In the genomic region with DNA sequence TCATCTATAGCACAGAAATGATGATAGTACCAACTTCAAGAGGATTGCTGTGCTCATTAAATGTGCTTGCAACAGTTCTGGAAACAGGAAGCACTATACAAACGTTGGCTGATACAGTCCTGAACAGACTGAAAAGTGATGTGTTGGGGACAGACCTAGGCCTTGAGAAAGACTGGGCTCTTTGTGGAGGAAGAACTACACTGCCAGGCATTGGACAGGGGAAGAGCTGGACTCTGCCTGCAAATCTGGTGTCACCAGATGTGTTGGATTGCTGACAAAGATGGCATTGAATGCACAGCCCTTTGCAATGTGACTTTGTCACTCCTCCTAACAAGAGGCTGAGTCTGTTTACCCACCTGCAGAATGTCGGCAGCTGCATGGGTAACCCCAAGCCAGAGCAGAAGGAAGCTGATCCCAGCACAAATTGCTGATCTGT, we compare ENCODE assay signal across 1 cellular context.
TF ChIP-seq lines count a peak whose summit lies in the region.

No MANE protein-coding gene starts in this region.

TF ChIP-seq in HepG2, 621 proteins besides CTCF, POLR2A, EP300 and RAD21 (continued from another document):
- TF ChIP-seq, protein P1, sequence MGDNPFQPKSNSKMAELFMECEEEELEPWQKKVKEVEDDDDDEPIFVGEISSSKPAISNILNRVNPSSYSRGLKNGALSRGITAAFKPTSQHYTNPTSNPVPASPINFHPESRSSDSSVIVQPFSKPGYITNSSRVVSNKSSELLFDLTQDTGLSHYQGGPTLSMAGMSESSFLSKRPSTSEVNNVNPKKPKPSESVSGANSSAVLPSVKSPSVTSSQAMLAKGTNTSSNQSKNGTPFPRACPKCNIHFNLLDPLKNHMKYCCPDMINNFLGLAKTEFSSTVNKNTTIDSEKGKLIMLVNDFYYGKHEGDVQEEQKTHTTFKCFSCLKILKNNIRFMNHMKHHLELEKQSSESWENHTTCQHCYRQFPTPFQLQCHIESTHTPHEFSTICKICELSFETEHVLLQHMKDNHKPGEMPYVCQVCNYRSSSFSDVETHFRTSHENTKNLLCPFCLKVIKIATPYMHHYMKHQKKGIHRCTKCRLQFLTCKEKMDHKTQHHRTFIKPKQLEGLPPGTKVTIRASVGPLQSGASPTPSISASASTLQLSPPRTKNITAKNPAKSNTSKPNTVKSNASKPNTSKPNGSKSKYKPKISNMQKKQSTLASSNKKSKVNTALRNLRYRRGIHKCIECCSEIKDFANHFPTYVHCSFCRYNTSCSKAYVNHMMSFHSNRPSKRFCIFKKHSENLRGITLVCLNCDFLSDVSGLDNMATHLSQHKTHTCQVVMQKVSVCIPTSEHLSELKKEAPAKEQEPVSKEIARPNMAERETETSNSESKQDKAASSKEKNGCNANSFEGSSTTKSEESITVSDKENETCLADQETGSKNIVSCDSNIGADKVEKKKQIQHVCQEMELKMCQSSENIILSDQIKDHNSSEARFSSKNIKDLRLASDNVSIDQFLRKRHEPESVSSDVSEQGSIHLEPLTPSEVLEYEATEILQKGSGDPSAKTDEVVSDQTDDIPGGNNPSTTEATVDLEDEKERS (CRISPR knock-in tag; IDR thresholded peaks at IDR 0.05), result no peak
- TF ChIP-seq, protein P2, sequence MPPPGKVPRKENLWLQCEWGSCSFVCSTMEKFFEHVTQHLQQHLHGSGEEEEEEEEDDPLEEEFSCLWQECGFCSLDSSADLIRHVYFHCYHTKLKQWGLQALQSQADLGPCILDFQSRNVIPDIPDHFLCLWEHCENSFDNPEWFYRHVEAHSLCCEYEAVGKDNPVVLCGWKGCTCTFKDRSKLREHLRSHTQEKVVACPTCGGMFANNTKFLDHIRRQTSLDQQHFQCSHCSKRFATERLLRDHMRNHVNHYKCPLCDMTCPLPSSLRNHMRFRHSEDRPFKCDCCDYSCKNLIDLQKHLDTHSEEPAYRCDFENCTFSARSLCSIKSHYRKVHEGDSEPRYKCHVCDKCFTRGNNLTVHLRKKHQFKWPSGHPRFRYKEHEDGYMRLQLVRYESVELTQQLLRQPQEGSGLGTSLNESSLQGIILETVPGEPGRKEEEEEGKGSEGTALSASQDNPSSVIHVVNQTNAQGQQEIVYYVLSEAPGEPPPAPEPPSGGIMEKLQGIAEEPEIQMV (CRISPR knock-in tag; IDR thresholded peaks at IDR 0.05; ENCODE audit: low read depth), result 0 out of 2 replicates have a peak, but pooled peaks have one; percentile 53
- TF ChIP-seq, protein P3, sequence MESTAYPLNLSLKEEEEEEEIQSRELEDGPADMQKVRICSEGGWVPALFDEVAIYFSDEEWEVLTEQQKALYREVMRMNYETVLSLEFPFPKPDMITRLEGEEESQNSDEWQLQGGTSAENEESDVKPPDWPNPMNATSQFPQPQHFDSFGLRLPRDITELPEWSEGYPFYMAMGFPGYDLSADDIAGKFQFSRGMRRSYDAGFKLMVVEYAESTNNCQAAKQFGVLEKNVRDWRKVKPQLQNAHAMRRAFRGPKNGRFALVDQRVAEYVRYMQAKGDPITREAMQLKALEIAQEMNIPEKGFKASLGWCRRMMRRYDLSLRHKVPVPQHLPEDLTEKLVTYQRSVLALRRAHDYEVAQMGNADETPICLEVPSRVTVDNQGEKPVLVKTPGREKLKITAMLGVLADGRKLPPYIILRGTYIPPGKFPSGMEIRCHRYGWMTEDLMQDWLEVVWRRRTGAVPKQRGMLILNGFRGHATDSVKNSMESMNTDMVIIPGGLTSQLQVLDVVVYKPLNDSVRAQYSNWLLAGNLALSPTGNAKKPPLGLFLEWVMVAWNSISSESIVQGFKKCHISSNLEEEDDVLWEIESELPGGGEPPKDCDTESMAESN (CRISPR knock-in tag; conservative IDR thresholded peaks at IDR 0.05), result no peak
- TF ChIP-seq HHEX (CRISPR knock-in tag; IDR thresholded peaks at IDR 0.05), result no peak
- no peak for TF ChIP-seq SOX13 (IDR thresholded peaks at IDR 0.05)
- peak in 1 of 2 experiments; percentile 42; a peak in 2 of 4 replicates for TF ChIP-seq SOX13 (CRISPR knock-in tag; conservative IDR thresholded peaks at IDR 0.05 in 1 of 2, IDR thresholded peaks at IDR 0.05 in 1 of 2)
- TF ChIP-seq IRX3 (CRISPR knock-in tag; IDR thresholded peaks at IDR 0.05; ENCODE audit: borderline replicate concordance, low read depth), result no peak
- TF ChIP-seq, protein P4, sequence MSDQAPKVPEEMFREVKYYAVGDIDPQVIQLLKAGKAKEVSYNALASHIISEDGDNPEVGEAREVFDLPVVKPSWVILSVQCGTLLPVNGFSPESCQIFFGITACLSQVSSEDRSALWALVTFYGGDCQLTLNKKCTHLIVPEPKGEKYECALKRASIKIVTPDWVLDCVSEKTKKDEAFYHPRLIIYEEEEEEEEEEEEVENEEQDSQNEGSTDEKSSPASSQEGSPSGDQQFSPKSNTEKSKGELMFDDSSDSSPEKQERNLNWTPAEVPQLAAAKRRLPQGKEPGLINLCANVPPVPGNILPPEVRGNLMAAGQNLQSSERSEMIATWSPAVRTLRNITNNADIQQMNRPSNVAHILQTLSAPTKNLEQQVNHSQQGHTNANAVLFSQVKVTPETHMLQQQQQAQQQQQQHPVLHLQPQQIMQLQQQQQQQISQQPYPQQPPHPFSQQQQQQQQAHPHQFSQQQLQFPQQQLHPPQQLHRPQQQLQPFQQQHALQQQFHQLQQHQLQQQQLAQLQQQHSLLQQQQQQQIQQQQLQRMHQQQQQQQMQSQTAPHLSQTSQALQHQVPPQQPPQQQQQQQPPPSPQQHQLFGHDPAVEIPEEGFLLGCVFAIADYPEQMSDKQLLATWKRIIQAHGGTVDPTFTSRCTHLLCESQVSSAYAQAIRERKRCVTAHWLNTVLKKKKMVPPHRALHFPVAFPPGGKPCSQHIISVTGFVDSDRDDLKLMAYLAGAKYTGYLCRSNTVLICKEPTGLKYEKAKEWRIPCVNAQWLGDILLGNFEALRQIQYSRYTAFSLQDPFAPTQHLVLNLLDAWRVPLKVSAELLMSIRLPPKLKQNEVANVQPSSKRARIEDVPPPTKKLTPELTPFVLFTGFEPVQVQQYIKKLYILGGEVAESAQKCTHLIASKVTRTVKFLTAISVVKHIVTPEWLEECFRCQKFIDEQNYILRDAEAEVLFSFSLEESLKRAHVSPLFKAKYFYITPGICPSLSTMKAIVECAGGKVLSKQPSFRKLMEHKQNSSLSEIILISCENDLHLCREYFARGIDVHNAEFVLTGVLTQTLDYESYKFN (CRISPR knock-in tag; conservative IDR thresholded peaks at IDR 0.05), result peak; percentile 28; the same call in 1 of the 2 replicates
- TF ChIP-seq SIN3A (IDR thresholded peaks at IDR 0.05; ENCODE audit: borderline replicate concordance, low read depth, low read length), result no peak
- TF ChIP-seq SUZ12 (IDR thresholded peaks at IDR 0.05; ENCODE audit: low read depth, low read length), result no peak
- TF ChIP-seq, protein P5, sequence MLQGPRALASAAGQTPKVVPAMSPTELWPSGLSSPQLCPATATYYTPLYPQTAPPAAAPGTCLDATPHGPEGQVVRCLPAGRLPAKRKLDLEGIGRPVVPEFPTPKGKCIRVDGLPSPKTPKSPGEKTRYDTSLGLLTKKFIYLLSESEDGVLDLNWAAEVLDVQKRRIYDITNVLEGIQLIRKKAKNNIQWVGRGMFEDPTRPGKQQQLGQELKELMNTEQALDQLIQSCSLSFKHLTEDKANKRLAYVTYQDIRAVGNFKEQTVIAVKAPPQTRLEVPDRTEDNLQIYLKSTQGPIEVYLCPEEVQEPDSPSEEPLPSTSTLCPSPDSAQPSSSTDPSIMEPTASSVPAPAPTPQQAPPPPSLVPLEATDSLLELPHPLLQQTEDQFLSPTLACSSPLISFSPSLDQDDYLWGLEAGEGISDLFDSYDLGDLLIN (CRISPR knock-in tag; IDR thresholded peaks at IDR 0.05; ENCODE audit: borderline replicate concordance), result no peak
- no peak for TF ChIP-seq TCF7L2 (IDR thresholded peaks at IDR 0.05; ENCODE audit: low read depth, low read length)
- no peak for TF ChIP-seq NFRKB (IDR thresholded peaks at IDR 0.05)
